ENCODE assay signal across 22 cellular contexts in genomic region chr6:17530321-17530835, GRCh38.
DNase-seq lines count a peak whose midpoint lies in the region; ATAC-seq and TF ChIP-seq lines count a peak whose summit lies in the region.
"Had no signal": no experiment of that assay in that cellular context is flagged by ENCODE, and none has a peak within 500 bp of the region (broad histone marks: within the 10 kb centered on the region; RNA-seq: fewer than 3 reads in every experiment).

No MANE protein-coding gene starts in this region.

- H3K9me3 ChIP-seq in esophagus muscularis mucosa (no peaks in the 10 kb centered on the region), tibial artery (no peaks in the 10 kb centered on the region), ovary (no peaks in the 10 kb centered on the region)

- H3K27me3 Mint-ChIP-seq in stimulated activated naive CD8-positive, alpha-beta T cell treated with anti-CD3 and anti-CD28 coated beads, Interleukin-15, Interleukin-2, amounts not matched to agents 100 ng/mL and 50 ng/mL, for 24 hours, result peaks cover 7% of the 10 kb centered on the region
- H3K27me3 Mint-ChIP-seq in nephron (ENCODE audit: low read depth), result no peaks in the 10 kb centered on the region

- TF ChIP-seq CTCF in esophagus muscularis mucosa (IDR thresholded peaks at IDR 0.05), result no peak
- TF ChIP-seq CTCF in nephron (IDR thresholded peaks at IDR 0.05; ENCODE audit: unreplicated experiment in 3 of 3), result no peak
- TF ChIP-seq CTCF in tibial artery (IDR thresholded peaks at IDR 0.05), result no peak
- TF ChIP-seq CTCF in ovary (IDR thresholded peaks at IDR 0.05), result no peak

- H3K4me3 ChIP-seq in esophagus muscularis mucosa (no peak overlapping the region), tibial artery (no peak overlapping the region), ovary (no peak overlapping the region)
- H3K4me3 ChIP-seq: BLaER1 treated with 17β-estradiol and CSF1 and Interleukin-3, amounts not matched to agents 10 nM and 100 nM; GM12878; GM23248 had no signal

- DNase-seq in stimulated activated naive CD8-positive, alpha-beta T cell treated with anti-CD3 and anti-CD28 coated beads, Interleukin-15, Interleukin-2, amounts not matched to agents 100 U/mL and 50 U/mL, for 24 hours, result no peak
- DNase-seq in esophagus muscularis mucosa (ENCODE audit: extremely low spot score) (peak; percentile 91), tibial artery (no peak), ovary (no peak), NCI-H1417 treated with DMSO at 0.1 percent for 48 hours (lab: John Stamatoyannopoulos, UW) (no peak), NCI-H524 treated with DMSO at 0.1 percent for 48 hours (lab: John Stamatoyannopoulos, UW) (no peak)
- DNase-seq: CD4-positive, alpha-beta T cell; CD8-positive, alpha-beta memory T cell; DMS 273 treated with DMSO at 0.1 percent for 48 hours; DMS79; EL; GDM1; GM23248; H7; HCEC 1CT had no signal

- no peak for TF ChIP-seq EP300 in esophagus muscularis mucosa (IDR thresholded peaks at IDR 0.05)
- no peak for TF ChIP-seq EP300 in ovary (IDR thresholded peaks at IDR 0.05)

- no peaks in the 10 kb centered on the region for H3K36me3 Mint-ChIP-seq in stimulated activated naive CD8-positive, alpha-beta T cell treated with anti-CD3 and anti-CD28 coated beads, Interleukin-15, Interleukin-2, amounts not matched to agents 100 ng/mL and 50 ng/mL, for 24 hours (ENCODE audit: low read depth)
- H3K36me3 Mint-ChIP-seq in nephron (ENCODE audit: low read depth), result peaks cover 5% of the 10 kb centered on the region
- H3K36me3 Mint-ChIP-seq: CD14-positive monocyte; CD8-positive, alpha-beta memory T cell had no signal

- WGBS in esophagus muscularis mucosa, result 69% methylated on average over 3 of the region's 3 CpGs
- 79 to 83% (median 83%) methylated on average over 3 of the region's 3 CpGs for WGBS in ovary, 3 donors

- no peaks in the 10 kb centered on the region for H3K9me3 Mint-ChIP-seq in stimulated activated naive CD8-positive, alpha-beta T cell treated with anti-CD3 and anti-CD28 coated beads, Interleukin-15, Interleukin-2, amounts not matched to agents 100 ng/mL and 50 ng/mL, for 24 hours
- peaks cover 2% of the 10 kb centered on the region for H3K9me3 Mint-ChIP-seq in nephron

- H3K27ac Mint-ChIP-seq in stimulated activated naive CD8-positive, alpha-beta T cell treated with anti-CD3 and anti-CD28 coated beads, Interleukin-15, Interleukin-2, amounts not matched to agents 100 ng/mL and 50 ng/mL, for 24 hours, result peak overlapping the region; percentile 42
- peak overlapping the region; percentile 11 to 50 (median 16) for H3K27ac Mint-ChIP-seq in nephron
- H3K27ac Mint-ChIP-seq: B cell; CD14-positive monocyte; CD4-positive, alpha-beta T cell; CD8-positive, alpha-beta memory T cell had no signal

- H3K36me3 ChIP-seq in esophagus muscularis mucosa (peaks cover 0 to 27% (median 0%) of the 10 kb centered on the region in 4 donors), tibial artery (peaks cover 0 to 14% (median 9%) of the 10 kb centered on the region in 3 donors), ovary (no peaks in the 10 kb centered on the region)

- H3K4me1 ChIP-seq in esophagus muscularis mucosa (no peaks in the 10 kb centered on the region), tibial artery (no peaks in the 10 kb centered on the region), ovary (ENCODE audit: insufficient read depth) (no peaks in the 10 kb centered on the region)

- H3K4me3 Mint-ChIP-seq in stimulated activated naive CD8-positive, alpha-beta T cell treated with anti-CD3 and anti-CD28 coated beads, Interleukin-15, Interleukin-2, amounts not matched to agents 100 ng/mL and 50 ng/mL, for 24 hours, result no peak overlapping the region
- peak overlapping the region in 1 of 3 experiments; percentile 9 for H3K4me3 Mint-ChIP-seq in nephron
- H3K4me3 Mint-ChIP-seq: B cell; CD14-positive monocyte; CD4-positive, alpha-beta T cell; CD8-positive, alpha-beta memory T cell had no signal

- ATAC-seq in stimulated activated naive CD8-positive, alpha-beta T cell treated with anti-CD3 and anti-CD28 coated beads, Interleukin-15, Interleukin-2, amounts not matched to agents 100 U/mL and 50 U/mL, for 24 hours, result no peak
- ATAC-seq: GM12878 had no signal

- H3K27ac ChIP-seq in esophagus muscularis mucosa (replicated peaks in 1 of 4) (no peak overlapping the region), tibial artery (no peak overlapping the region), ovary (no peak overlapping the region)
- H3K27ac ChIP-seq: 22Rv1; BLaER1 treated with 17β-estradiol and CSF1 and Interleukin-3, amounts not matched to agents 10 nM and 100 nM; GM23248 had no signal

- intact Hi-C loops in esophagus muscularis mucosa (cut with DNase I) (no loop called here), tibial artery (cut with DNase I; ENCODE audit: low total_unique reads) (no loop called here), ovary (cut with DNase I) (no loop called here)

- TF ChIP-seq POLR2A in esophagus muscularis mucosa (IDR thresholded peaks at IDR 0.05; ENCODE audit: low read depth) (no peak), ovary (IDR thresholded peaks at IDR 0.05) (no peak)

- H3K27me3 ChIP-seq in esophagus muscularis mucosa (no peaks in the 10 kb centered on the region), tibial artery (no peaks in the 10 kb centered on the region), ovary (no peaks in the 10 kb centered on the region)
- H3K27me3 ChIP-seq: BLaER1 treated with 17β-estradiol and CSF1 and Interleukin-3, amounts not matched to agents 10 nM and 100 nM had no signal

- H3K4me1 Mint-ChIP-seq in stimulated activated naive CD8-positive, alpha-beta T cell treated with anti-CD3 and anti-CD28 coated beads, Interleukin-15, Interleukin-2, amounts not matched to agents 100 ng/mL and 50 ng/mL, for 24 hours (ENCODE audit: low read depth), result no peaks in the 10 kb centered on the region
- H3K4me1 Mint-ChIP-seq in nephron, result peaks cover 26% of the 10 kb centered on the region
- H3K4me1 Mint-ChIP-seq: B cell; CD14-positive monocyte; CD8-positive, alpha-beta memory T cell had no signal
